In the genomic region with DNA sequence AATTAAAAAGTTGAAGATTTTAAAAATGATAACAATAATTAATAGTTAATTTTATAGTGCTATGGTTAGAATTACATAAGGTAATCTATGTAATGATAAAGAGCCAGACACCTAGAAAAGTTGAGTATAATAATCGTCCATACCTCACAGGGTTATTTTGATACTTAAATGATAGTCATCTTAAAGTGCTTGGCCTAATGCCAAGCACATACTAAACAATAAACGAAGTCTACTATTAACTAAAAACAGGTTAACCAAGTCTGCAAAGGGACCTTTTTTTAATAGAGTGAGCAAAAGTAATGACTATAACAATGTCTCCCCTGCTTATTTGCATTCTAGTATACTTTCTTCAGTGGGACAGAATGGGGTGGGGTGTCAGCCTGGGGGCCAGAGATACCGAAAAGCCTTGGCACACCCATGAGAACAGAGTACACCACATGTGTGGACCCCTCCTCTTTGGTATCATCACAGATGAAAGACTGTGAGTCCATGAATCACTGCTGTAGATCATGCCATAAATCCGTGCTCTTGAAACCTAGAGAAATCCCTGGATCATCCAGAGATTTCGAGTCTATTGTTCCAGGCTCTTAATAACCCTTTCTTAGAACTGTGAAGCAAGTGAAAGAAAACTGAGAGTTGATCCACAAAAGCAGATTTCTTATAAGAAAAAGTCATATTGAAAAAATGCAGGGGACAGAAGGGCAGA, we compare ENCODE assay signal across 16 cellular contexts.
"Had no signal": no experiment of that assay in that cellular context is flagged by ENCODE, and none has a peak within 500 bp of the region (broad histone marks: within the 10 kb centered on the region; RNA-seq: fewer than 3 reads in every experiment).

No MANE protein-coding gene starts in this region.

- H3K27ac ChIP-seq: right atrium auricular region, tibial nerve, WERI-Rb-1 had no signal

- H3K4me1 ChIP-seq: right atrium auricular region had no signal

- ATAC-seq: effector memory CD8-positive, alpha-beta T cell; left lobe of liver had no signal

- H3K4me3 ChIP-seq: lung, right atrium auricular region, tibial nerve had no signal

- DNase-seq: activated CD4-positive, alpha-beta T cell treated with anti-CD3 and anti-CD28 coated beads, Interleukin-2, amount 50 U/mL, for 48 hours; activated gamma-delta T cell treated with Interleukin-2 at 50 U/mL for 16 hours; amygdala; effector memory CD8-positive, alpha-beta T cell; foreskin fibroblast; hippocampal formation; islet precursor cell; occipital lobe; stimulated activated CD4-positive, alpha-beta T cell treated with anti-CD3 and anti-CD28 coated beads, Interleukin-2, amount 100 ng/mL, for 24 hours; SW 1271; T-helper 2 cell; WERI-Rb-1 had no signal

- H3K36me3 ChIP-seq: right atrium auricular region, tibial nerve, WERI-Rb-1 had no signal

- H3K27me3 ChIP-seq: right atrium auricular region, tibial nerve had no signal
